In the genomic region with DNA sequence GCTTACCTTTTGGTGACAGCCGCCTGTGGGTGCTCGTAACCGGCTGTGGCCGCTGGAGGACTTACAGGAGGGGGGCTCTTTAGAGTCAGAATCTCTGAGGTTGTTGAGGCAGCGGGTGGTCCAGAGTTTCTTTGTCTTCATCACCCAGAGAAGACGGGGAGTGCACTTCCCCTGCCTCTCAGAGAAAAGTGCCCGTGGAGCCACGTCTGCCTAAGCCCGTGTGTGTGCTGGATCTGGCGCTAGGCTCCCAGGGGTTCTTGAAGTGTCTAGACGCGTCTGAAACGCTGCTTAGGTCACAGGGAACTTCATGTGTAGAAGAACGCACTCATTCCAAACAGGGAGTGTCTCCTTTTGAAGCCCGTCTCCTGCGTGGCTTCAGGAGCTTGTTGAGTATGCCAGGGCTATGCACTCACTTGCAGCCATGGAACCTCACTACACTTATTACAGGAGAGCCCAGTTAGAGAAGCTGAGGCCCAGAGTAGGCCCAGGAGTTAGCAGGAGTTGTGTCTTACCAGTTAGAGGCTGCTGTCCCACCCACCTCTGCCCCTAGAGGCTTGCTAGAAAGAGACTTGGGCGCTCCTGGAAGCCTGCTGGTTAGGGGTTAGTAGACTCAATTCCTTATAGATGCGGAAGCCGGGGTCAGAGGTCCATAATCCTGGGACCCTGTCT, we compare ENCODE assay signal across 8 cellular contexts. TPM values are rescaled to one million over a fixed set of nuclear protein-coding genes. Genes with fewer than 3 reads are reported as not detected.
DNase-seq lines count a peak whose midpoint lies in the region; ATAC-seq, FAIRE-seq and TF ChIP-seq lines count a peak whose summit lies in the region.

No MANE protein-coding gene starts in this region.

- H3K4me3 Mint-ChIP-seq in HFFc6 (peak overlapping the region; percentile 89), astrocyte (ENCODE audit: unreplicated experiment) (peak overlapping the region; percentile 89), type B pancreatic cell (peak overlapping the region; percentile 88)

- H3K27ac ChIP-seq in A673 (ENCODE audit: low read depth, low read length, poor library complexity, severe bottlenecking) (peak overlapping the region; percentile 87), astrocyte (ENCODE audit: low read depth, low read length) (peak overlapping the region; percentile 21), right lobe of liver (peak overlapping the region in 1 of 3 donors; percentile 93)

- intact Hi-C loops in A673 (cut with micrococcal nuclease; ENCODE audit: unreplicated experiment) (no loop called here), right lobe of liver (cut with DNase I) (no loop called here)

- TF ChIP-seq CTCF in A673 (conservative IDR thresholded peaks at IDR 0.05; ENCODE audit: low read depth, low read length) (0 out of 2 replicates have a peak, but pooled peaks have one; percentile 23), HFFc6 (IDR thresholded peaks at IDR 0.05) (peak; percentile 18; the same call in 1 of the 2 replicates), astrocyte (IDR thresholded peaks at IDR 0.05; ENCODE audit: insufficient read depth, low read depth, low read length) (no peak), right lobe of liver (IDR thresholded peaks at IDR 0.05) (no peak), type B pancreatic cell (conservative IDR thresholded peaks at IDR 0.05) (no peak), D721Med (IDR thresholded peaks at IDR 0.05; ENCODE audit: insufficient read depth, missing control alignments) (no peak)

- H3K27me3 Mint-ChIP-seq in HFFc6 (ENCODE audit: insufficient read depth) (peaks cover 8% of the 10 kb centered on the region), astrocyte (ENCODE audit: low read depth, unreplicated experiment) (peaks cover 14% of the 10 kb centered on the region), type B pancreatic cell (peaks cover 10% of the 10 kb centered on the region)

- H3K79me2 ChIP-seq in astrocyte (ENCODE audit: insufficient read depth, low read length), result peaks cover 34% of the 10 kb centered on the region

- no peak for FAIRE-seq in astrocyte (lab: Jason Lieb, UNC)
- FAIRE-seq in D721Med (lab: Jason Lieb, UNC), result no peak

- H3K27me3 ChIP-seq in A673 (replicated peaks; ENCODE audit: insufficient read depth, low read depth, low read length, poor library complexity) (no peaks in the 10 kb centered on the region), astrocyte (ENCODE audit: insufficient read depth, low read length) (peaks cover 3% of the 10 kb centered on the region), right lobe of liver (no peaks in the 10 kb centered on the region)

- CTCF ChIA-PET in A673 (lab: Charles Lee), result no interaction called here

- POLR2A ChIA-PET in A673 (lab: Charles Lee; ENCODE audit: low non-redundant PET), result interaction anchor here (1.2 kb wide), 1 partner anchor 58 kb away, joined by 3 read pairs; a partner anchor contains a TSS

- H3K4me1 ChIP-seq in A673 (ENCODE audit: insufficient read depth, low read length, poor library complexity, severe bottlenecking) (peaks cover 17% of the 10 kb centered on the region), astrocyte (ENCODE audit: insufficient read depth, low read length) (peaks cover 9% of the 10 kb centered on the region), right lobe of liver (peaks cover 0 to 11% (median 3%) of the 10 kb centered on the region in 4 donors)

- peak overlapping the region; percentile 89 for H3K4me3 ChIP-seq in A673 (ENCODE audit: low read depth, low read length, poor library complexity, severe bottlenecking)
- H3K4me3 ChIP-seq in astrocyte (ENCODE audit: insufficient read depth, low read depth, low read length), result peak overlapping the region; percentile 60
- peak overlapping the region; percentile 60 to 86 (median 79) for H3K4me3 ChIP-seq in right lobe of liver

- peaks cover 54% of the 10 kb centered on the region for H4K20me1 ChIP-seq in astrocyte (ENCODE audit: insufficient read depth, low read length)

- H3K36me3 Mint-ChIP-seq in HFFc6 (ENCODE audit: low read depth), result peaks cover 19% of the 10 kb centered on the region
- peaks cover 14% of the 10 kb centered on the region for H3K36me3 Mint-ChIP-seq in astrocyte (ENCODE audit: low read depth, unreplicated experiment)
- H3K36me3 Mint-ChIP-seq in type B pancreatic cell, result peaks cover 19% of the 10 kb centered on the region

- DNase-seq in A673 (ENCODE audit: low spot score) (peak; percentile 65), HFFc6 (peak; percentile 32), astrocyte (ENCODE audit: low read depth) (peak; percentile 63), right lobe of liver (no peak), type B pancreatic cell (ENCODE audit: extremely low spot score, unreplicated experiment) (no peak), A172 (ENCODE audit: low spot score) (no peak), D721Med (ENCODE audit: insufficient read length, low spot score) (no peak)

- peak overlapping the region; percentile 13 for H2AFZ ChIP-seq in astrocyte (ENCODE audit: low read depth, low read length)

- H3K9me3 Mint-ChIP-seq in HFFc6 (no peaks in the 10 kb centered on the region), astrocyte (ENCODE audit: unreplicated experiment) (no peaks in the 10 kb centered on the region), type B pancreatic cell (no peaks in the 10 kb centered on the region)

- TF ChIP-seq POLR2A in right lobe of liver (IDR thresholded peaks at IDR 0.05), result no peak

- BruUV-seq in A673 (replicated peaks; lab: Mats Ljungman, UMichigan), result no TSS peak

- H3K4me2 ChIP-seq in astrocyte (ENCODE audit: low read length), result peak overlapping the region; percentile 88

- WGBS in right lobe of liver (ENCODE audit: insufficient coverage, low coverage, low lambda C conversion rate, missing lambda C conversion rate), result 100% methylated on average over 1 of the region's 19 CpGs

- ATAC-seq in right lobe of liver (no peak), GM19455 (IDR thresholded peaks at IDR 0.05; ENCODE audit: unreplicated experiment) (no peak)

- peak overlapping the region; percentile 79 for H3K9ac ChIP-seq in astrocyte (ENCODE audit: low read length)

- peaks cover 20% of the 10 kb centered on the region for H3K4me1 Mint-ChIP-seq in HFFc6 (ENCODE audit: low read depth)
- peaks cover 3% of the 10 kb centered on the region for H3K4me1 Mint-ChIP-seq in astrocyte (ENCODE audit: low read depth, unreplicated experiment)
- H3K4me1 Mint-ChIP-seq in type B pancreatic cell (ENCODE audit: unreplicated experiment), result peaks cover 13% of the 10 kb centered on the region

- H3K9me3 ChIP-seq in A673 (ENCODE audit: low read depth, low read length, poor library complexity, severe bottlenecking) (no peaks in the 10 kb centered on the region), astrocyte (ENCODE audit: insufficient read depth, low read depth, low read length) (no peaks in the 10 kb centered on the region), right lobe of liver (no peaks in the 10 kb centered on the region)

- H3K36me3 ChIP-seq in A673 (ENCODE audit: insufficient read depth, low read length, poor library complexity, severe bottlenecking) (peaks cover 48% of the 10 kb centered on the region), astrocyte (ENCODE audit: insufficient read depth, low read length) (peaks cover 29% of the 10 kb centered on the region), right lobe of liver (peaks cover 0 to 44% (median 22%) of the 10 kb centered on the region in 4 donors)

- H3K27ac Mint-ChIP-seq in HFFc6 (peak overlapping the region; percentile 71), astrocyte (ENCODE audit: unreplicated experiment) (peak overlapping the region; percentile 83), type B pancreatic cell (peak overlapping the region; percentile 87)

RNA-seq across cellular contexts. Expression of a gene that starts 1.3 kb away (rescaled TPM):
- total RNA-seq in A673 (2021) (72.5 and 80.2 TPM in 2 replicates), astrocyte (24.9 and 27.1 TPM in 2 replicates), right lobe of liver (10 to 100 TPM in 5 of 6 experiments, 1 to 10 TPM in 1; 9.5 to 19.8 (median 14.2) TPM), type B pancreatic cell (ENCODE audit: low replicate concordance) (45.6 and 66.3 TPM in 2 replicates)
- 10 to 100 TPM; 40.4 to 42.7 (median 40.9) TPM for total RNA-seq in HFFc6 (2021; fragmentation: NEBNext Ultra II Directional; extraction: Animal tissue kit (Norgen Biotek cat#: 25700))
- 45.6 and 55.0 TPM in 2 replicates for total RNA-seq in A172 (2014; rRNA removed; shearing (Covaris generic))

RNA-seq across cellular contexts. Expression of a gene that starts 19.6 kb away (rescaled TPM):
- 555 and 593 TPM in 2 replicates for total RNA-seq in A673 (2021)
- total RNA-seq in HFFc6 (2021; fragmentation: NEBNext Ultra II Directional; extraction: Animal tissue kit (Norgen Biotek cat#: 25700)), result 100 to 1,000 TPM; 296 to 357 (median 334) TPM
- 284 and 324 TPM in 2 replicates for total RNA-seq in astrocyte
- total RNA-seq in right lobe of liver, result 100 to 1,000 TPM; 108 to 268 (median 116) TPM
- total RNA-seq in type B pancreatic cell (ENCODE audit: low replicate concordance), result 207 and 236 TPM in 2 replicates
- 837 and 1,013 TPM in 2 replicates for total RNA-seq in A172 (2014; rRNA removed; shearing (Covaris generic))

RNA-seq across cellular contexts. Expression of a gene that starts 20.0 kb away (rescaled TPM):
- total RNA-seq in A673 (2021) (34.7 and 39.6 TPM in 2 replicates), astrocyte (13.2 and 16.3 TPM in 2 replicates), right lobe of liver (10 to 100 TPM; 14.1 to 26.5 (median 23.7) TPM), type B pancreatic cell (ENCODE audit: low replicate concordance) (20.5 and 25.5 TPM in 2 replicates)
- 1 to 10 TPM; 5.5 to 7.9 (median 5.9) TPM for total RNA-seq in HFFc6 (2021; fragmentation: NEBNext Ultra II Directional; extraction: Animal tissue kit (Norgen Biotek cat#: 25700))
- 8.5 and 11.6 TPM in 2 replicates for total RNA-seq in A172 (2014; rRNA removed; shearing (Covaris generic))

RNA-seq across cellular contexts. Expression of a gene that starts 57.9 kb away (rescaled TPM):
- 32.7 and 37.0 TPM in 2 replicates for total RNA-seq in A673 (2021)
- 10 to 100 TPM in 3 of 6 experiments, 1 to 10 TPM in 3; 9.4 to 11.7 (median 9.9) TPM for total RNA-seq in HFFc6 (2021; fragmentation: NEBNext Ultra II Directional; extraction: Animal tissue kit (Norgen Biotek cat#: 25700))
- 11.8 and 12.6 TPM in 2 replicates for total RNA-seq in astrocyte
- total RNA-seq in right lobe of liver, result 10 to 100 TPM in 4 of 6 experiments, 1 to 10 TPM in 2; 9.0 to 13.0 (median 11.3) TPM
- 18.5 and 22.2 TPM in 2 replicates for total RNA-seq in type B pancreatic cell (ENCODE audit: low replicate concordance)
- total RNA-seq in A172 (2014; rRNA removed; shearing (Covaris generic)), result 5.1 TPM in 2 replicates

RNA-seq across cellular contexts. Expression of a gene that starts 59.2 kb away (rescaled TPM):
- 40.9 and 48.1 TPM in 2 replicates for total RNA-seq in A673 (2021)
- total RNA-seq in HFFc6 (2021; fragmentation: NEBNext Ultra II Directional; extraction: Animal tissue kit (Norgen Biotek cat#: 25700)), result 10 to 100 TPM; 27.9 to 33.8 (median 30.2) TPM
- 26.6 and 31.5 TPM in 2 replicates for total RNA-seq in astrocyte
- total RNA-seq in right lobe of liver, result 10 to 100 TPM; 27.0 to 45.6 (median 31.8) TPM
- total RNA-seq in type B pancreatic cell (ENCODE audit: low replicate concordance), result 35.6 and 37.4 TPM in 2 replicates
- 14.9 and 16.1 TPM in 2 replicates for total RNA-seq in A172 (2014; rRNA removed; shearing (Covaris generic))

Comparison
In these comparisons a context has a peak if more than half of its experiments do, and no peak if none do; other contexts are left out.
1. DNase-seq: peak in A673 (single experiment), HFFc6 (single experiment) and astrocyte (single experiment); none in right lobe of liver (0 of 3), type B pancreatic cell (single experiment), A172 (single experiment) and D721Med (single experiment).
2. CTCF ChIP-seq: peak in A673 (single experiment) and HFFc6 (single experiment); none in astrocyte (single experiment), right lobe of liver (0 of 4), type B pancreatic cell (single experiment) and D721Med (single experiment).
3. Peak in every context shown above with its lines, with median percentiles within 50 percentile points of each other: H3K4me3 ChIP-seq, H3K27ac Mint-ChIP-seq and H3K4me3 Mint-ChIP-seq.